Comparison of ENCODE assay signal across 1 cellular context in the genomic region with DNA sequence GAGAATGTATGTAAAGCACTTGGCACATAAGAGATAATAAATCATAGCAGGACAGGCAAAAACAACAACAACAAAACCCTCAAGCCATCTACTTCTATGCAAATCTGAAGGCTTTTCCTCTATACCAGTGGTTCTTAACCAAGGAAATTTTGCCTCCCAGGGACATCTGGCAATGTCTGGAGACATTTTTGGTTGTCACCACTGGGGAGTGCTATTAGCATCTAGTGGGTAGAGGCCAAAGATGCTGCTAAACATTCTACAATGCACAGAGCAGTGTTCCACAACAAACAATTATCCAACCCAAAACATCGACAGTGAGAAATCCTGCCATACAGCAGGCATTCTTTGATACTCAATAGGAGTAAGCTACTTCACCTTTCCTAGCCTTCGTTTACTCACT.
TF ChIP-seq lines count a peak whose summit lies in the region.

No MANE protein-coding gene starts in this region.

TF ChIP-seq in HepG2, 621 proteins besides CTCF, POLR2A, EP300 and RAD21:
- TF ChIP-seq, protein P1, sequence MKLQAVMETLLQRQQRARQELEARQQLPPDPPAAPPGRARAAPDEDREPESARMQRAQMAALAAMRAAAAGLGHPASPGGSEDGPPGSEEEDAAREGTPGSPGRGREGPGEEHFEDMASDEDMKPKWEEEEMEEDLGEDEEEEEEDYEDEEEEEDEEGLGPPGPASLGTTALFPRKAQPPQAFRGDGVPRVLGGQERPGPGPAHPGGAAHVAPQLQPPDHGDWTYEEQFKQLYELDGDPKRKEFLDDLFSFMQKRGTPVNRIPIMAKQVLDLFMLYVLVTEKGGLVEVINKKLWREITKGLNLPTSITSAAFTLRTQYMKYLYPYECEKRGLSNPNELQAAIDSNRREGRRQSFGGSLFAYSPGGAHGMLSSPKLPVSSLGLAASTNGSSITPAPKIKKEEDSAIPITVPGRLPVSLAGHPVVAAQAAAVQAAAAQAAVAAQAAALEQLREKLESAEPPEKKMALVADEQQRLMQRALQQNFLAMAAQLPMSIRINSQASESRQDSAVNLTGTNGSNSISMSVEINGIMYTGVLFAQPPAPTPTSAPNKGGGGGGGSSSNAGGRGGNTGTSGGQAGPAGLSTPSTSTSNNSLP (IDR thresholded peaks at IDR 0.05; ENCODE audit: low read depth, low read length): no peak
- TF ChIP-seq STAG1 (CRISPR knock-in tag; IDR thresholded peaks at IDR 0.05) (peak; percentile 69), SMC3 (IDR thresholded peaks at IDR 0.05; ENCODE audit: low read length) (peak; percentile 62), SAP130 (CRISPR knock-in tag; IDR thresholded peaks at IDR 0.05; ENCODE audit: low read depth) (no peak), KDM3A (CRISPR knock-in tag; IDR thresholded peaks at IDR 0.05; ENCODE audit: low read depth) (no peak), HES4 (CRISPR knock-in tag; IDR thresholded peaks at IDR 0.05; ENCODE audit: borderline replicate concordance) (no peak)
- TF ChIP-seq, protein P2, sequence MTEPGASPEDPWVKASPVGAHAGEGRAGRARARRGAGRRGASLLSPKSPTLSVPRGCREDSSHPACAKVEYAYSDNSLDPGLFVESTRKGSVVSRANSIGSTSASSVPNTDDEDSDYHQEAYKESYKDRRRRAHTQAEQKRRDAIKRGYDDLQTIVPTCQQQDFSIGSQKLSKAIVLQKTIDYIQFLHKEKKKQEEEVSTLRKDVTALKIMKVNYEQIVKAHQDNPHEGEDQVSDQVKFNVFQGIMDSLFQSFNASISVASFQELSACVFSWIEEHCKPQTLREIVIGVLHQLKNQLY (CRISPR knock-in tag; IDR thresholded peaks at IDR 0.05): no peak
